In the genomic region with DNA sequence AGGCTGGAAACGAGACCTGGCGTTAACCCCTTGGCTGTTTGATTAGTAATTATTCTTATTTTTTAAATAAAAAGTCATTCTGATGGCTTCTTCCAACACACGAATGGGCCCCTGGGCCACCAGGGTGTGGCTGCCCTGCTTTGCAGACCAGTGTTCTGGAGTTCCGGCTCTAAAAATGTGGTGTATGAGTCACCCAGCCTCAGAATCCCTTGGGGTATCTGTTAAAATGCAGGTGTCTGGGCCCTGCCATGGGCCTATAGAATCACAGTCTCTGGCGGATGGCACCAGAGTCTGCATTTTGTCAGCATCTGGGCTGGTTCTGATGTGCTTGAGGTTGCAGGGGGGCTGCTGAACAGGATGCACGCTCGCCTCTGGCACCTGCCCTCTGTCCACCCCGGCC, we compare ENCODE assay signal across 1 cellular context.
TF ChIP-seq lines count a peak whose summit lies in the region.

No MANE protein-coding gene starts in this region.

TF ChIP-seq in GM12878, 131 proteins besides CTCF, POLR2A, EP300 and RAD21:
- TF ChIP-seq MEF2B (IDR thresholded peaks at IDR 0.05; ENCODE audit: partially characterized antibody, poor library complexity, severe bottlenecking) = peak; percentile 28
- TF ChIP-seq ESRRA (IDR thresholded peaks at IDR 0.05; ENCODE audit: low read length) = no peak
- TF ChIP-seq, protein P1, sequence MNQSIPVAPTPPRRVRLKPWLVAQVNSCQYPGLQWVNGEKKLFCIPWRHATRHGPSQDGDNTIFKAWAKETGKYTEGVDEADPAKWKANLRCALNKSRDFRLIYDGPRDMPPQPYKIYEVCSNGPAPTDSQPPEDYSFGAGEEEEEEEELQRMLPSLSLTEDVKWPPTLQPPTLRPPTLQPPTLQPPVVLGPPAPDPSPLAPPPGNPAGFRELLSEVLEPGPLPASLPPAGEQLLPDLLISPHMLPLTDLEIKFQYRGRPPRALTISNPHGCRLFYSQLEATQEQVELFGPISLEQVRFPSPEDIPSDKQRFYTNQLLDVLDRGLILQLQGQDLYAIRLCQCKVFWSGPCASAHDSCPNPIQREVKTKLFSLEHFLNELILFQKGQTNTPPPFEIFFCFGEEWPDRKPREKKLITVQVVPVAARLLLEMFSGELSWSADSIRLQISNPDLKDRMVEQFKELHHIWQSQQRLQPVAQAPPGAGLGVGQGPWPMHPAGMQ (IDR thresholded peaks at IDR 0.05; ENCODE audit: borderline replicate concordance) = no peak
- TF ChIP-seq SPI1 (IDR thresholded peaks at IDR 0.05; ENCODE audit: borderline replicate concordance, insufficient read depth, low read depth, low read length) = no peak
